ENCODE assay signal across 10 cellular contexts in genomic region chr7:101804642-101805401, GRCh38. TPM values are rescaled to one million over a fixed set of nuclear protein-coding genes. Genes with fewer than 3 reads are reported as not detected.
DNase-seq lines count a peak whose midpoint lies in the region; ATAC-seq and TF ChIP-seq lines count a peak whose summit lies in the region.
"Had no signal": no experiment of that assay in that cellular context is flagged by ENCODE, and none has a peak within 500 bp of the region (broad histone marks: within the 10 kb centered on the region; RNA-seq: fewer than 3 reads in every experiment).

No MANE protein-coding gene starts in this region.

- H3K4me3 Mint-ChIP-seq in natural killer cell = no peak overlapping the region
- H3K4me3 Mint-ChIP-seq in natural killer cell treated with Interleukin-12 subunit alpha and Interleukin-12 subunit beta and Interleukin-15 and Interleukin-18, amount 100 ng/mL, for 72 hours = no peak overlapping the region

- peaks cover 32% of the 10 kb centered on the region for H3K27me3 ChIP-seq in iPS-18a (ENCODE audit: control insufficient read depth, insufficient read depth, low read length)
- peaks cover 22% of the 10 kb centered on the region for H3K27me3 ChIP-seq in upper lobe of right lung

- TF ChIP-seq CTCF in natural killer cell (IDR thresholded peaks at IDR 0.05) (no peak), upper lobe of right lung (IDR thresholded peaks at IDR 0.05) (peak; percentile 33)

- H3K27ac ChIP-seq in iPS-18a (ENCODE audit: low read length) (no peak overlapping the region), upper lobe of right lung (no peak overlapping the region)

- H3K9me3 Mint-ChIP-seq in natural killer cell = no peaks in the 10 kb centered on the region
- no peaks in the 10 kb centered on the region for H3K9me3 Mint-ChIP-seq in natural killer cell treated with Interleukin-12 subunit alpha and Interleukin-12 subunit beta and Interleukin-15 and Interleukin-18, amount 100 ng/mL, for 72 hours
- H3K9me3 Mint-ChIP-seq: stimulated activated effector memory CD8-positive, alpha-beta T cell treated with anti-CD3 and anti-CD28 coated beads, Interleukin-12 subunit alpha, Interleukin-12 subunit beta, amount 100 ng/mL, for 72 hours had no signal

- no peak overlapping the region for H3K9ac ChIP-seq in iPS-18a (ENCODE audit: low read length)

- H3K4me3 ChIP-seq in iPS-18a (ENCODE audit: low read length) = peak overlapping the region; percentile 16
- no peak overlapping the region for H3K4me3 ChIP-seq in upper lobe of right lung

- intact Hi-C loops in natural killer cell (cut with micrococcal nuclease) = no loop called here
- intact Hi-C loops in upper lobe of right lung (cut with DNase I) = no loop called here

- ATAC-seq in natural killer cell = peak in 2 of 3 donors; percentile 24 to 38
- ATAC-seq in natural killer cell treated with Interleukin-12 subunit alpha and Interleukin-12 subunit beta and Interleukin-15 and Interleukin-18, amount 100 ng/mL, for 72 hours = no peak
- peak; percentile 46 for ATAC-seq in SK-N-SH treated with all-trans-retinoic acid at 6 μM for 48 hours
- peak; percentile 73 for ATAC-seq in upper lobe of right lung
- ATAC-seq in HG03521 (IDR thresholded peaks at IDR 0.05; ENCODE audit: unreplicated experiment) = no peak
- ATAC-seq: stimulated activated effector memory CD8-positive, alpha-beta T cell treated with anti-CD3 and anti-CD28 coated beads, Interleukin-12 subunit alpha, Interleukin-12 subunit beta, amount 100 ng/mL, for 72 hours had no signal

- H3K4me1 ChIP-seq in iPS-18a (ENCODE audit: control insufficient read depth, low read depth, low read length) (peaks cover 7% of the 10 kb centered on the region), upper lobe of right lung (peaks cover 5% of the 10 kb centered on the region)

- no peak overlapping the region for H3K27ac Mint-ChIP-seq in natural killer cell
- no peak overlapping the region for H3K27ac Mint-ChIP-seq in natural killer cell treated with Interleukin-12 subunit alpha and Interleukin-12 subunit beta and Interleukin-15 and Interleukin-18, amount 100 ng/mL, for 72 hours

- no peak for DNase-seq in natural killer cell
- no peak for DNase-seq in natural killer cell treated with Interleukin-12 subunit alpha and Interleukin-12 subunit beta and Interleukin-15 and Interleukin-18, amount 100 ng/mL, for 72 hours (ENCODE audit: low spot score)
- no peak for DNase-seq in upper lobe of right lung
- no peak for DNase-seq in KBM-7
- no peak for DNase-seq in Ammon's horn (ENCODE audit: low spot score)
- DNase-seq: SHP77 treated with DMSO at 0.1 percent for 48 hours had no signal

- H3K27me3 Mint-ChIP-seq in natural killer cell (ENCODE audit: low read depth in 2 of 2) = peaks cover 24 to 27% of the 10 kb centered on the region in 2 donors
- H3K27me3 Mint-ChIP-seq in natural killer cell treated with Interleukin-12 subunit alpha and Interleukin-12 subunit beta and Interleukin-15 and Interleukin-18, amount 100 ng/mL, for 72 hours = peaks cover 24 to 32% of the 10 kb centered on the region in 2 donors

- H3K36me3 ChIP-seq in iPS-18a (ENCODE audit: control insufficient read depth, low read depth, low read length) (no peaks in the 10 kb centered on the region), upper lobe of right lung (no peaks in the 10 kb centered on the region)

- no peaks in the 10 kb centered on the region for H3K9me3 ChIP-seq in iPS-18a (ENCODE audit: control insufficient read depth, low read depth, low read length)
- H3K9me3 ChIP-seq in upper lobe of right lung = no peaks in the 10 kb centered on the region

- no peaks in the 10 kb centered on the region for H3K36me3 Mint-ChIP-seq in natural killer cell
- H3K36me3 Mint-ChIP-seq in natural killer cell treated with Interleukin-12 subunit alpha and Interleukin-12 subunit beta and Interleukin-15 and Interleukin-18, amount 100 ng/mL, for 72 hours = no peaks in the 10 kb centered on the region
- H3K36me3 Mint-ChIP-seq: stimulated activated effector memory CD8-positive, alpha-beta T cell treated with anti-CD3 and anti-CD28 coated beads, Interleukin-12 subunit alpha, Interleukin-12 subunit beta, amount 100 ng/mL, for 72 hours had no signal

- in situ Hi-C loops in KBM-7 (cut with MboI; ENCODE audit: low pct_unique_long_range_greater_than_20kb, low sequenced_read_pairs) = no loop called here

- H3K4me1 Mint-ChIP-seq in natural killer cell = peaks cover 12 to 17% of the 10 kb centered on the region in 2 donors
- H3K4me1 Mint-ChIP-seq in natural killer cell treated with Interleukin-12 subunit alpha and Interleukin-12 subunit beta and Interleukin-15 and Interleukin-18, amount 100 ng/mL, for 72 hours (ENCODE audit: low read depth in 2 of 2) = peaks cover 5 to 6% of the 10 kb centered on the region in 2 donors

TF ChIP-seq in SK-N-SH treated with all-trans-retinoic acid at 6 μM for 48 hours, 23 proteins besides CTCF, POLR2A, EP300 and RAD21:
- TF ChIP-seq CREB5 (CRISPR knock-in tag; IDR thresholded peaks at IDR 0.05; ENCODE audit: low read depth) = no peak
- no peak for TF ChIP-seq GLIS3 (CRISPR knock-in tag; IDR thresholded peaks at IDR 0.05)
- TF ChIP-seq ZNF565 (CRISPR knock-in tag; conservative IDR thresholded peaks at IDR 0.05; ENCODE audit: low read depth) = no peak
- TF ChIP-seq RARB (CRISPR knock-in tag; IDR thresholded peaks at IDR 0.05) = no peak

RNA-seq across cellular contexts. Expression of gene CUX1, which starts 12.6 kb away (rescaled TPM):
- 10 to 100 TPM; 59.8 to 77.4 (median 73.6) TPM for total RNA-seq in natural killer cell
- total RNA-seq in natural killer cell treated with Interleukin-12 subunit alpha and Interleukin-12 subunit beta and Interleukin-15 and Interleukin-18, amount 100 ng/mL, for 72 hours = 10 to 100 TPM; 25.2 to 28.5 TPM
- total RNA-seq in upper lobe of right lung = 132 TPM

Comparison
In these comparisons a context has a peak if more than half of its experiments do, and no peak if none do; other contexts are left out.
1. ATAC-seq: peak in natural killer cell (2 of 3), SK-N-SH treated with all-trans-retinoic acid at 6 μM for 48 hours (single experiment) and upper lobe of right lung (single experiment); none in natural killer cell treated with Interleukin-12 subunit alpha and Interleukin-12 subunit beta and Interleukin-15 and Interleukin-18, amount 100 ng/mL, for 72 hours (0 of 2) and HG03521 (single experiment).